29 cellular contexts compared by ENCODE assay signal in genomic region chr14:43161477-43161876, GRCh38.
DNase-seq lines count a peak whose midpoint lies in the region; ATAC-seq, FAIRE-seq and TF ChIP-seq lines count a peak whose summit lies in the region.
"Had no signal": no experiment of that assay in that cellular context is flagged by ENCODE, and none has a peak within 500 bp of the region (broad histone marks: within the 10 kb centered on the region; RNA-seq: fewer than 3 reads in every experiment).

No MANE protein-coding gene starts in this region.

- no peaks in the 10 kb centered on the region for H3K79me2 ChIP-seq in mesendoderm (ENCODE audit: control insufficient read depth, insufficient read depth, low read length)

- WGBS in esophagus squamous epithelium, 2 donors, result 45 to 60% methylated on average over 3 of the region's 3 CpGs
- WGBS in mesendoderm (ENCODE audit: extremely low coverage, insufficient coverage, low lambda C conversion rate), result no CpG with 5 or more reads among the region's 3 CpGs

- H3K4me1 ChIP-seq in esophagus squamous epithelium (no peaks in the 10 kb centered on the region), mesendoderm (ENCODE audit: control insufficient read depth, low read depth, low read length) (no peaks in the 10 kb centered on the region)
- H3K4me1 ChIP-seq: ascending aorta, gastroesophageal sphincter, lower lobe of right lung, prostate gland, sigmoid colon, tibial nerve had no signal

- no peak overlapping the region for H3K18ac ChIP-seq in mesendoderm (ENCODE audit: low read length)

- H3K23ac ChIP-seq in mesendoderm (ENCODE audit: low read length), result no peak overlapping the region

- no peaks in the 10 kb centered on the region for H3K79me1 ChIP-seq in mesendoderm (ENCODE audit: low read length)

- H3K36me3 ChIP-seq in esophagus squamous epithelium (no peaks in the 10 kb centered on the region), mesendoderm (ENCODE audit: control insufficient read depth, insufficient read depth, low read length) (no peaks in the 10 kb centered on the region)
- H3K36me3 ChIP-seq: ascending aorta, gastroesophageal sphincter, lower lobe of right lung, prostate gland, sigmoid colon, tibial nerve had no signal

- no peak overlapping the region for H3K27ac ChIP-seq in esophagus squamous epithelium
- no peak overlapping the region for H3K27ac ChIP-seq in mesendoderm (ENCODE audit: low read depth, low read length)
- H3K27ac ChIP-seq: ascending aorta, gastroesophageal sphincter, lower lobe of right lung, prostate gland, sigmoid colon, tibial nerve had no signal

- H3K4me2 ChIP-seq in mesendoderm (ENCODE audit: low read length), result no peak overlapping the region

- no peak overlapping the region for H2AK5ac ChIP-seq in mesendoderm (ENCODE audit: low read length)

- H4K8ac ChIP-seq in mesendoderm (ENCODE audit: low read depth, low read length), result no peak overlapping the region

- H3K9ac ChIP-seq in mesendoderm (ENCODE audit: low read length), result no peak overlapping the region

- H3K56ac ChIP-seq in mesendoderm (ENCODE audit: low read length), result no peak overlapping the region

- no peak overlapping the region for H2BK15ac ChIP-seq in mesendoderm (replicated peaks; ENCODE audit: low read depth)

- ATAC-seq in GM21528 (IDR thresholded peaks at IDR 0.05; ENCODE audit: low FRiP score, unreplicated experiment) (peak; percentile 48), HG02981 (IDR thresholded peaks at IDR 0.05; ENCODE audit: unreplicated experiment) (peak; percentile 56), HG03575 (IDR thresholded peaks at IDR 0.05; ENCODE audit: extremely low read depth, insufficient number of reproducible peaks, low FRiP score, unreplicated experiment) (peak; percentile 34)
- ATAC-seq: activated CD8-positive, alpha-beta memory T cell treated with anti-CD3 and anti-CD28 coated beads, Interleukin-2, amount 10 ng/mL, durations not matched to agents 7 days and 5 days; activated T-cell treated with anti-CD3 and anti-CD28 coated beads, Interleukin-2, amount 50 U/mL, for 4 hours; gastroesophageal sphincter; lower lobe of right lung; natural killer cell treated with Interleukin-12 subunit alpha and Interleukin-12 subunit beta and Interleukin-15 and Interleukin-18, amount 100 ng/mL, for 72 hours; T-helper 17 cell had no signal

- no peak for TF ChIP-seq CTCF in esophagus squamous epithelium (IDR thresholded peaks at IDR 0.05)

- TF ChIP-seq POLR2A in esophagus squamous epithelium (IDR thresholded peaks at IDR 0.05), result no peak

- DNase-seq in GM18507 (ENCODE audit: extremely low spot score, insufficient read length, low read depth) (no peak), NCI-H2029 treated with DMSO at 0.1 percent for 48 hours (lab: John Stamatoyannopoulos, UW) (no peak), esophagus squamous epithelium (lab: John Stamatoyannopoulos, UW) (no peak), mesendoderm (no peak)
- no peak for DNase-seq in stimulated activated naive CD4-positive, alpha-beta T cell (lab: John Stamatoyannopoulos, UW)
- DNase-seq: activated CD4-positive, CD25-positive, alpha-beta regulatory T cell; activated CD8-positive, alpha-beta memory T cell treated with anti-CD3 and anti-CD28 coated beads, Interleukin-2, amount 10 ng/mL, durations not matched to agents 7 days and 5 days; activated T-cell treated with anti-CD3 and anti-CD28 coated beads, Interleukin-2, amount 50 U/mL, for 4 hours; CD4-positive, alpha-beta T cell; KBM-7; lower lobe of right lung; NCI-H1417; NCI-H2029; NCI-H524 treated with DMSO at 0.1 percent for 48 hours; occipital lobe; sigmoid colon; stimulated activated CD4-positive, alpha-beta T cell treated with anti-CD3 and anti-CD28 coated beads, Interleukin-4, amount 100 ng/mL, for 1 hour; T-helper 17 cell had no signal

- no peaks in the 10 kb centered on the region for H3K9me3 ChIP-seq in esophagus squamous epithelium
- H3K9me3 ChIP-seq: ascending aorta, gastroesophageal sphincter, lower lobe of right lung, prostate gland, sigmoid colon, tibial nerve had no signal

- intact Hi-C loops in esophagus squamous epithelium (cut with DNase I), result no loop called here

- peak; percentile 64 for FAIRE-seq in GM18507 (lab: Jason Lieb, UNC)
- FAIRE-seq: colon, endothelial cell of umbilical vein, TTC549 had no signal

- H3K4me3 ChIP-seq in esophagus squamous epithelium, result no peak overlapping the region
- H3K4me3 ChIP-seq in mesendoderm (ENCODE audit: low read length), result no peak overlapping the region
- H3K4me3 ChIP-seq: ascending aorta, gastroesophageal sphincter, lower lobe of right lung, prostate gland, sigmoid colon, tibial nerve had no signal

- H2BK5ac ChIP-seq in mesendoderm (ENCODE audit: low read length), result no peak overlapping the region

- H3K27me3 ChIP-seq in esophagus squamous epithelium (no peaks in the 10 kb centered on the region), mesendoderm (ENCODE audit: insufficient read depth, low read length, poor library complexity) (no peaks in the 10 kb centered on the region)
- H3K27me3 ChIP-seq: ascending aorta, gastroesophageal sphincter, sigmoid colon, tibial nerve had no signal

- H4K5ac ChIP-seq in mesendoderm (ENCODE audit: low read length), result no peak overlapping the region

- no peak overlapping the region for H2BK120ac ChIP-seq in mesendoderm (ENCODE audit: low read depth, low read length)

- H3K4ac ChIP-seq in mesendoderm (ENCODE audit: low read depth, low read length), result no peak overlapping the region
